ENCODE assay signal across 1 cellular context in genomic region chr1:145714524-145715111, GRCh38.
TF ChIP-seq lines count a peak whose summit lies in the region.

No MANE protein-coding gene starts in this region.

TF ChIP-seq in HepG2, 621 proteins besides CTCF, POLR2A, EP300 and RAD21 (continued from another document and continues in another):
- TF ChIP-seq, protein P1, sequence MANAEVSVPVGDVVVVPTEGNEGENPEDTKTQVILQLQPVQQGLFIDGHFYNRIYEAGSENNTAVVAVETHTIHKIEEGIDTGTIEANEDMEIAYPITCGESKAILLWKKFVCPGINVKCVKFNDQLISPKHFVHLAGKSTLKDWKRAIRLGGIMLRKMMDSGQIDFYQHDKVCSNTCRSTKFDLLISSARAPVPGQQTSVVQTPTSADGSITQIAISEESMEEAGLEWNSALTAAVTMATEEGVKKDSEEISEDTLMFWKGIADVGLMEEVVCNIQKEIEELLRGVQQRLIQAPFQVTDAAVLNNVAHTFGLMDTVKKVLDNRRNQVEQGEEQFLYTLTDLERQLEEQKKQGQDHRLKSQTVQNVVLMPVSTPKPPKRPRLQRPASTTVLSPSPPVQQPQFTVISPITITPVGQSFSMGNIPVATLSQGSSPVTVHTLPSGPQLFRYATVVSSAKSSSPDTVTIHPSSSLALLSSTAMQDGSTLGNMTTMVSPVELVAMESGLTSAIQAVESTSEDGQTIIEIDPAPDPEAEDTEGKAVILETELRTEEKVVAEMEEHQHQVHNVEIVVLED (CRISPR knock-in tag; IDR thresholded peaks at IDR 0.05; ENCODE audit: borderline replicate concordance), result peak; percentile 59; the same call in 1 of the 2 replicates
- no peak for TF ChIP-seq HCFC1 (IDR thresholded peaks at IDR 0.05; ENCODE audit: low read depth, low read length)
- TF ChIP-seq HMGXB3 (CRISPR knock-in tag; IDR thresholded peaks at IDR 0.05; ENCODE audit: borderline replicate concordance), result peak; percentile 89
- TF ChIP-seq, protein P2, sequence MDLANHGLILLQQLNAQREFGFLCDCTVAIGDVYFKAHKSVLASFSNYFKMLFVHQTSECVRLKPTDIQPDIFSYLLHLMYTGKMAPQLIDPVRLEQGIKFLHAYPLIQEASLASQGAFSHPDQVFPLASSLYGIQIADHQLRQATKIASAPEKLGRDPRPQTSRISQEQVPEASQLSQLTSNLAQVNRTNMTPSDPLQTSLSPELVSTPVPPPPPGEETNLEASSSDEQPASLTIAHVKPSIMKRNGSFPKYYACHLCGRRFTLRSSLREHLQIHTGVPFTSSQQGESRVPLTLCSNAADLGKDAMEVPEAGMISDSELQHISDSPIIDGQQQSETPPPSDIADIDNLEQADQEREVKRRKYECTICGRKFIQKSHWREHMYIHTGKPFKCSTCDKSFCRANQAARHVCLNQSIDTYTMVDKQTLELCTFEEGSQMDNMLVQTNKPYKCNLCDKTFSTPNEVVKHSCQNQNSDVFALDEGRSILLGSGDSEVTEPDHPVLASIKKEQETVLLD (CRISPR knock-in tag; IDR thresholded peaks at IDR 0.05; ENCODE audit: low read depth), result 0 out of 2 replicates have a peak, but pooled peaks have one; percentile 44
- TF ChIP-seq, protein P3, sequence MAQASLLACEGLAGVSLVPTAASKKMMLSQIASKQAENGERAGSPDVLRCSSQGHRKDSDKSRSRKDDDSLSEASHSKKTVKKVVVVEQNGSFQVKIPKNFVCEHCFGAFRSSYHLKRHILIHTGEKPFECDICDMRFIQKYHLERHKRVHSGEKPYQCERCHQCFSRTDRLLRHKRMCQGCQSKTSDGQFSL (CRISPR knock-in tag; IDR thresholded peaks at IDR 0.05), result no peak
- no peak for TF ChIP-seq ZNF253 (CRISPR knock-in tag; IDR thresholded peaks at IDR 0.05; ENCODE audit: borderline replicate concordance)
- TF ChIP-seq KLF16 (CRISPR knock-in tag; IDR thresholded peaks at IDR 0.05), result peak in 1 of 2 experiments; percentile 65; a peak in 2 of 4 replicates
- no peak for TF ChIP-seq NR3C1 (CRISPR knock-in tag; IDR thresholded peaks at IDR 0.05)
- peak; percentile 88 for TF ChIP-seq ZNF263 (CRISPR knock-in tag; IDR thresholded peaks at IDR 0.05)
- no peak for TF ChIP-seq ATM (IDR thresholded peaks at IDR 0.05; ENCODE audit: borderline replicate concordance)
- no peak for TF ChIP-seq MYNN (CRISPR knock-in tag; IDR thresholded peaks at IDR 0.05; ENCODE audit: low read depth)
- TF ChIP-seq ZFP36L2 (CRISPR knock-in tag; IDR thresholded peaks at IDR 0.05), result no peak
- TF ChIP-seq ARHGAP35 (CRISPR knock-in tag; IDR thresholded peaks at IDR 0.05; ENCODE audit: borderline replicate concordance), result peak; percentile 26; the same call in 1 of the 2 replicates
- peak; percentile 83; the same call in 1 of the 2 replicates for TF ChIP-seq ZNF563 (CRISPR knock-in tag; IDR thresholded peaks at IDR 0.05)
- TF ChIP-seq, protein P4, sequence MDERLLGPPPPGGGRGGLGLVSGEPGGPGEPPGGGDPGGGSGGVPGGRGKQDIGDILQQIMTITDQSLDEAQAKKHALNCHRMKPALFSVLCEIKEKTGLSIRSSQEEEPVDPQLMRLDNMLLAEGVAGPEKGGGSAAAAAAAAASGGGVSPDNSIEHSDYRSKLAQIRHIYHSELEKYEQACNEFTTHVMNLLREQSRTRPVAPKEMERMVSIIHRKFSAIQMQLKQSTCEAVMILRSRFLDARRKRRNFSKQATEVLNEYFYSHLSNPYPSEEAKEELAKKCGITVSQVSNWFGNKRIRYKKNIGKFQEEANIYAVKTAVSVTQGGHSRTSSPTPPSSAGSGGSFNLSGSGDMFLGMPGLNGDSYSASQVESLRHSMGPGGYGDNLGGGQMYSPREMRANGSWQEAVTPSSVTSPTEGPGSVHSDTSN (CRISPR knock-in tag; IDR thresholded peaks at IDR 0.05), result no peak
- TF ChIP-seq FUBP1 (CRISPR knock-in tag; IDR thresholded peaks at IDR 0.05; ENCODE audit: borderline replicate concordance), result no peak
- 0 out of 2 replicates have a peak, but pooled peaks have one; percentile 38 for TF ChIP-seq ARID2 (CRISPR knock-in tag; IDR thresholded peaks at IDR 0.05; ENCODE audit: borderline replicate concordance)
- TF ChIP-seq PITX1 (CRISPR knock-in tag; IDR thresholded peaks at IDR 0.05), result peak; percentile 79
- TF ChIP-seq REXO4 (CRISPR knock-in tag; IDR thresholded peaks at IDR 0.05; ENCODE audit: borderline replicate concordance), result no peak
- peak; percentile 72; the same call in 1 of the 2 replicates for TF ChIP-seq ZNF12 (CRISPR knock-in tag; IDR thresholded peaks at IDR 0.05)
- no peak for TF ChIP-seq MBNL3 (CRISPR knock-in tag; conservative IDR thresholded peaks at IDR 0.05)
- no peak for TF ChIP-seq ZNF713 (CRISPR knock-in tag; IDR thresholded peaks at IDR 0.05)
- TF ChIP-seq, protein P5, sequence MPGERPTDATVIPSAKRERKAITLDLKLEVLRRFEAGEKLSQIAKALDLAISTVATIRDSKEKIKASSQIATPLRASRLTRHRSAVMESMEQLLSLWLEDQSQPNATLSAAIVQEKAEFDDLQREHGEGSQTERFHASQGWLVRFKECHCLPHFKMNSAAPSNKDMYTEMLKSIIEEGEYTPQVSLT (CRISPR knock-in tag; IDR thresholded peaks at IDR 0.05; ENCODE audit: borderline replicate concordance, low read depth), result no peak
- no peak for TF ChIP-seq MAF1 (CRISPR knock-in tag; IDR thresholded peaks at IDR 0.05; ENCODE audit: borderline replicate concordance)
- no peak for TF ChIP-seq ZNF207 (IDR thresholded peaks at IDR 0.05; ENCODE audit: borderline replicate concordance)
- 0 out of 2 replicates have a peak, but pooled peaks have one; percentile 3 for TF ChIP-seq ZNF224 (CRISPR knock-in tag; IDR thresholded peaks at IDR 0.05)
- TF ChIP-seq ZNF280D (CRISPR knock-in tag; IDR thresholded peaks at IDR 0.05), result no peak; the same call in 1 of the 2 replicates
- TF ChIP-seq SNRNP70 (IDR thresholded peaks at IDR 0.05; ENCODE audit: low read depth, low read length), result no peak
- 0 out of 2 replicates have a peak, but pooled peaks have one; percentile 57 for TF ChIP-seq ZNF414 (CRISPR knock-in tag; IDR thresholded peaks at IDR 0.05)
- TF ChIP-seq ETV5 (CRISPR knock-in tag; IDR thresholded peaks at IDR 0.05; ENCODE audit: borderline replicate concordance), result no peak
- TF ChIP-seq NPAS2 (CRISPR knock-in tag; IDR thresholded peaks at IDR 0.05; ENCODE audit: borderline replicate concordance), result no peak
- TF ChIP-seq ZNF558 (CRISPR knock-in tag; IDR thresholded peaks at IDR 0.05; ENCODE audit: borderline replicate concordance), result peak; percentile 43; the same call in 1 of the 2 replicates
- TF ChIP-seq ELF4 (CRISPR knock-in tag; IDR thresholded peaks at IDR 0.05; ENCODE audit: borderline replicate concordance), result no peak
- 0 out of 2 replicates have a peak, but pooled peaks have one; percentile 69 for TF ChIP-seq ZNF800 (CRISPR knock-in tag; IDR thresholded peaks at IDR 0.05)
- TF ChIP-seq MEIS2 (CRISPR knock-in tag; IDR thresholded peaks at IDR 0.05), result peak; percentile 25; the same call in 1 of the 2 replicates
- TF ChIP-seq ZFP91 (CRISPR knock-in tag; IDR thresholded peaks at IDR 0.05; ENCODE audit: borderline replicate concordance), result peak; percentile 29
- TF ChIP-seq ZNF891 (CRISPR knock-in tag; IDR thresholded peaks at IDR 0.05), result no peak
- peak; percentile 92 for TF ChIP-seq ZFX (CRISPR knock-in tag; IDR thresholded peaks at IDR 0.05; ENCODE audit: low read depth)
